Comparison of ENCODE assay signal across 8 cellular contexts in genomic region chr6:116570856-116571682, GRCh38. TPM values are rescaled to one million over a fixed set of nuclear protein-coding genes. Genes with fewer than 3 reads are reported as not detected.
DNase-seq lines count a peak whose midpoint lies in the region; ATAC-seq, FAIRE-seq and TF ChIP-seq lines count a peak whose summit lies in the region.

A gene with protein sequence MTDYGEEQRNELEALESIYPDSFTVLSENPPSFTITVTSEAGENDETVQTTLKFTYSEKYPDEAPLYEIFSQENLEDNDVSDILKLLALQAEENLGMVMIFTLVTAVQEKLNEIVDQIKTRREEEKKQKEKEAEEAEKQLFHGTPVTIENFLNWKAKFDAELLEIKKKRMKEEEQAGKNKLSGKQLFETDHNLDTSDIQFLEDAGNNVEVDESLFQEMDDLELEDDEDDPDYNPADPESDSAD (plus strand): TSS chr6:116571504. CDS start chr6:116571583, 79 bp downstream.

- H3K27ac ChIP-seq in HepG2 (ENCODE audit: extremely low read length, insufficient read depth, low read length): peak within 1 kb of the TSS; percentile 90

- no peaks in the 10 kb centered on the region for H4K20me1 ChIP-seq in HepG2 (ENCODE audit: insufficient read depth, low read length)

- TF ChIP-seq CTCF in HepG2 (CRISPR knock-in tag; IDR thresholded peaks at IDR 0.05): no peak; the same call in 1 of the 2 replicates

- peak; percentile 39 for TF ChIP-seq RAD21 in HepG2 (CRISPR knock-in tag; IDR thresholded peaks at IDR 0.05)

- H3K9me3 ChIP-seq in HepG2 (ENCODE audit: low read length): no peaks in the 10 kb centered on the region

- DNase-seq in CD1c-positive myeloid dendritic cell (ENCODE audit: extremely low spot score) (peak; percentile 98), NCI-H774 (lab: John Stamatoyannopoulos, UW) (peak; percentile 100), dermis blood vessel endothelial cell (peak; percentile 100), HepG2 (ENCODE audit: low spot score) (peak; percentile 99)
- DNase-seq in activated CD4-positive, alpha-beta T cell treated with anti-CD3 and anti-CD28 coated beads, Interleukin-2, amount 50 U/mL, for 4 hours: peak; percentile 97 to 99
- DNase-seq in stimulated activated CD4-positive, alpha-beta T cell treated with anti-CD3 and anti-CD28 coated beads, Interleukin-4, amount 100 ng/mL, for 1 hour: peak; percentile 97

- peaks cover 40% of the 10 kb centered on the region for H3K79me2 ChIP-seq in HepG2 (ENCODE audit: insufficient read depth, low read length)

- peak; percentile 91 to 94 for TF ChIP-seq POLR2A in HepG2 (IDR thresholded peaks at IDR 0.05; ENCODE audit: insufficient read depth in 1 of 2, low read depth in 2 of 2, low read length in 2 of 2)

- H3K27me3 ChIP-seq in HepG2 (ENCODE audit: control insufficient read depth in 1 of 2, insufficient read depth in 2 of 2, low read length in 2 of 2): no peaks in the 10 kb centered on the region; a peak in 1 of 5 replicates

- peak within 1 kb of the TSS; percentile 78 for H3K4me2 ChIP-seq in HepG2 (ENCODE audit: low read depth, low read length)

- FAIRE-seq in HepG2 (lab: Jason Lieb, UNC): peak; percentile 62

- peak within 1 kb of the TSS; percentile 85 for H2AFZ ChIP-seq in HepG2 (ENCODE audit: low read length)

- in situ Hi-C loops in HepG2 (cut with HindIII; ENCODE audit: extremely low pct_ligation_motif_present, low pct_unique_long_range_greater_than_20kb): loop anchor here (5.0 kb wide), 1 partner anchor 81 kb away; no protein-coding TSS in a partner anchor

- WGBS in HepG2 (ENCODE audit: low lambda C conversion rate): under 1% methylated on average over 21 of the region's 62 CpGs

- ATAC-seq in GM19395 (IDR thresholded peaks at IDR 0.05; ENCODE audit: unreplicated experiment): peak; percentile 97
- ATAC-seq in HG03565 (IDR thresholded peaks at IDR 0.05; ENCODE audit: unreplicated experiment): peak; percentile 93
- peak; percentile 94 for ATAC-seq in HepG2

- no peaks in the 10 kb centered on the region; a peak in 1 of 5 replicates for H3K36me3 ChIP-seq in HepG2 (replicated peaks in 1 of 2; ENCODE audit: control insufficient read depth in 1 of 2, insufficient read depth in 2 of 2, low read length in 2 of 2)

- peak within 1 kb of the TSS; percentile 89 to 96 (median 92) for H3K4me3 ChIP-seq in HepG2 (replicated peaks in 1 of 3; ENCODE audit: insufficient read depth in 1 of 3, low read depth in 2 of 3, low read length in 3 of 3)

- peak; percentile 35 to 43; a peak in 3 of 4 replicates for TF ChIP-seq EP300 in HepG2 (IDR thresholded peaks at IDR 0.05; ENCODE audit: low read depth in 2 of 2, low read length in 2 of 2)
- peak; percentile 41 for TF ChIP-seq EP300 in HepG2 (CRISPR knock-in tag; IDR thresholded peaks at IDR 0.05; ENCODE audit: borderline replicate concordance)

- H3K9ac ChIP-seq in HepG2 (ENCODE audit: insufficient read depth, low read depth, low read length): peak within 1 kb of the TSS; percentile 91

- peaks cover 35% of the 10 kb centered on the region for H3K4me1 ChIP-seq in HepG2 (ENCODE audit: insufficient read depth, low read length)

- intact Hi-C loops in HepG2 (cut with micrococcal nuclease; ENCODE audit: unreplicated experiment): loop anchor here (2.0 to 5.0 kb wide), 4 partner anchors 60 to 294 kb away; partner anchors contain the start of genes KPNA5 and TSPYL1

- no TSS peak for BruUV-seq in HepG2 (replicated peaks; lab: Mats Ljungman, UMichigan)

- CTCF ChIA-PET in HepG2 (lab: Yijun Ruan, JAX; ENCODE audit: low intra/inter-chr PET ratio, low total read pairs): interaction anchor here (0.7 kb wide), 1 partner anchor 55 kb away, joined by 3 read pairs; no protein-coding TSS in a partner anchor

- POLR2A ChIA-PET in HepG2 (lab: Yijun Ruan, JAX): interaction anchor here (0.7 to 3.3 kb wide), 15 partner anchors 8 to 317 kb away, joined by 3 to 15 read pairs (median 4); partner anchors contain the start of genes CALHM4, TSPYL1, TSPYL4 and ZUP1

TF ChIP-seq in HepG2, 621 proteins besides CTCF, POLR2A, EP300 and RAD21 (continues in another document):
- TF ChIP-seq DNMT1 (CRISPR knock-in tag; IDR thresholded peaks at IDR 0.05) (peak; percentile 89), ZHX1 (CRISPR knock-in tag; IDR thresholded peaks at IDR 0.05; ENCODE audit: low read depth) (peak; percentile 90), ZNF720 (CRISPR knock-in tag; IDR thresholded peaks at IDR 0.05) (0 out of 2 replicates have a peak, but pooled peaks have one; percentile 57), HDAC6 (IDR thresholded peaks at IDR 0.05; ENCODE audit: low read depth, low read length) (0 out of 2 replicates have a peak, but pooled peaks have one; percentile 3), PTBP1 (IDR thresholded peaks at IDR 0.05; ENCODE audit: low read depth, low read length, poor library complexity, severe bottlenecking) (no peak), IKZF1 (IDR thresholded peaks at IDR 0.05) (no peak), RELA (CRISPR knock-in tag; IDR thresholded peaks at IDR 0.05) (peak; percentile 98), TARDBP (CRISPR knock-in tag; IDR thresholded peaks at IDR 0.05) (peak; percentile 100), FIP1L1 (IDR thresholded peaks at IDR 0.05; ENCODE audit: borderline replicate concordance, insufficient read depth, low read depth, low read length) (peak; percentile 95), NFYB (CRISPR knock-in tag; IDR thresholded peaks at IDR 0.05) (peak; percentile 100), JUND (CRISPR knock-in tag; IDR thresholded peaks at IDR 0.05) (peak; percentile 69; the same call in 1 of the 2 replicates), ZNF326 (CRISPR knock-in tag; IDR thresholded peaks at IDR 0.05; ENCODE audit: borderline replicate concordance) (no peak)
- TF ChIP-seq, protein P1, sequence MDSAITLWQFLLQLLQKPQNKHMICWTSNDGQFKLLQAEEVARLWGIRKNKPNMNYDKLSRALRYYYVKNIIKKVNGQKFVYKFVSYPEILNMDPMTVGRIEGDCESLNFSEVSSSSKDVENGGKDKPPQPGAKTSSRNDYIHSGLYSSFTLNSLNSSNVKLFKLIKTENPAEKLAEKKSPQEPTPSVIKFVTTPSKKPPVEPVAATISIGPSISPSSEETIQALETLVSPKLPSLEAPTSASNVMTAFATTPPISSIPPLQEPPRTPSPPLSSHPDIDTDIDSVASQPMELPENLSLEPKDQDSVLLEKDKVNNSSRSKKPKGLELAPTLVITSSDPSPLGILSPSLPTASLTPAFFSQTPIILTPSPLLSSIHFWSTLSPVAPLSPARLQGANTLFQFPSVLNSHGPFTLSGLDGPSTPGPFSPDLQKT (CRISPR knock-in tag; IDR thresholded peaks at IDR 0.05; ENCODE audit: borderline replicate concordance): no peak

RNA-seq across cellular contexts. Expression of the gene that starts here (rescaled TPM):
- total RNA-seq in dermis blood vessel endothelial cell: 24.7 and 27.7 TPM in 2 replicates
- 67.1 and 90.5 TPM in 2 replicates for total RNA-seq in HepG2 (2016; rRNA removed; fragmentation: Illumina TruSeq; extraction: Trizol)
- 105 and 125 TPM in 2 replicates for total RNA-seq in HepG2 (2016; cell fraction: cytosol; rRNA removed; fragmentation: Illumina TruSeq; extraction: Trizol; ENCODE audit: low read depth)
- 63.5 and 89.9 TPM in 2 replicates for total RNA-seq in HepG2 (2016; cell fraction: insoluble cytoplasmic fraction; rRNA removed; fragmentation: Illumina TruSeq; extraction: Trizol)
- total RNA-seq in HepG2 (2016; cell fraction: membrane; rRNA removed; fragmentation: Illumina TruSeq; extraction: Trizol): 130 and 134 TPM in 2 replicates
- total RNA-seq in HepG2 (2016; cell fraction: nucleus; rRNA removed; fragmentation: Illumina TruSeq; extraction: Trizol): 31.8 and 32.2 TPM in 2 replicates
- 20.9 and 27.4 TPM in 2 replicates for polyA plus RNA-seq in HepG2 (2011; rRNA removed)
- polyA plus RNA-seq in HepG2 (2011; cell fraction: cytosol; rRNA removed): 15.5 and 18.4 TPM in 2 replicates
- 4.1 and 4.9 TPM in 2 replicates for polyA plus RNA-seq in HepG2 (2011; cell fraction: nucleus; rRNA removed)
- 36.7 and 37.0 TPM in 2 replicates for polyA plus RNA-seq in HepG2 (2012)
- polyA plus RNA-seq in HepG2 (2016; cell fraction: cytosol; fragmentation: Illumina TruSeq; extraction: Trizol; ENCODE audit: low read depth): 175 and 218 TPM in 2 replicates
- 130 and 131 TPM in 2 replicates for polyA plus RNA-seq in HepG2 (2016; cell fraction: insoluble cytoplasmic fraction; fragmentation: Illumina TruSeq; extraction: Trizol; ENCODE audit: low read depth)
- 166 and 180 TPM in 2 replicates for polyA plus RNA-seq in HepG2 (2016; cell fraction: membrane; fragmentation: Illumina TruSeq; extraction: Trizol; ENCODE audit: low read depth)
- 53.5 and 59.6 TPM in 2 replicates for polyA plus RNA-seq in HepG2 (2016; cell fraction: nucleus; fragmentation: Illumina TruSeq; extraction: Trizol; ENCODE audit: insufficient read depth, low read depth)
- polyA minus RNA-seq in HepG2 (2011; rRNA and poly(A)+ RNA removed; ENCODE audit: low replicate concordance): 8.1 and 8.3 TPM in 2 replicates
- polyA minus RNA-seq in HepG2 (2011; cell fraction: cytosol; rRNA and poly(A)+ RNA removed): 8.3 and 9.7 TPM in 2 replicates
- 8.8 and 13.2 TPM in 2 replicates for polyA minus RNA-seq in HepG2 (2011; cell fraction: nucleus; rRNA and poly(A)+ RNA removed)

Comparison
In these comparisons a context has a peak if more than half of its experiments do, and no peak if none do; other contexts are left out.
1. Peak in every context shown above with its lines: DNase-seq, ATAC-seq, H3K4me3 ChIP-seq and H3K27ac ChIP-seq.